8 cellular contexts compared by ENCODE assay signal in the genomic region with DNA sequence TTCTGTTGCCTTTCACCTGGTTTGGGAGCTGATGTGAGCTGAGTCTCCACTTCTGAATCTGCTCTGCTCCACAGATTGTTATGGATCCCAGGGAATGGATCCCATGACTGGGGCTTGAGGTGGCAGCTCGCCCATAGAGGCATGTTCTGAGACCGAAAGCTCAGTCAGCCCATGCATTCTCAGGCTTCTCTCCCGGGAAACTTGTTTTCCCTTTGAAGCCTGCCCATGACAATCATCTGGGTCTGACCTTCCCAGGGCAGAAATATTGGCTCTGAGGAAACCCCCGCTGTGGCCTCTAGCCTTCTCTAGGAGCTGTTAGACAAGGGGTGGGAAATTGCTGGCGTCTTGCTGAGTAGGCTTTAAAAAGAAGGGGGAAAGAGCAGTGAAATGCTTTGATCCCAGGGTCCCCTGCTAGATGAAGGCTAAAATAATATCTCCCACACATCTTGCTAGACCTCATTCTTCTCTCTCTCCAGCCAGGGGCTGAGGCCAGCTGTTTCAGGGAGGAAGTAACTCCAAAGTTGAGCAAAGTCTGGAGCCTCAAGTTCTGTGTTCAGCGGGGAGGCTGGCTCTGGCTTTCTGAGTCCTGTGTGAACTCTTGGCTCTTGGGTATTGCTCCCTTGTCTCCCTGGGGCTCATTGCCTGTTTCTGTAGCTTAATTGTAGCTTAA. TPM values are rescaled to one million over a fixed set of nuclear protein-coding genes. Genes with fewer than 3 reads are reported as not detected.
DNase-seq lines count a peak whose midpoint lies in the region; ATAC-seq and TF ChIP-seq lines count a peak whose summit lies in the region.

No MANE protein-coding gene starts in this region.

- H3K4me3 ChIP-seq in mesenchymal stem cell (ENCODE audit: insufficient read depth in 1 of 2, low read depth in 1 of 2, low read length in 2 of 2) (no peak overlapping the region), upper lobe of right lung (peak overlapping the region; percentile 69)

- peaks cover 12% of the 10 kb centered on the region for H3K36me3 Mint-ChIP-seq in activated T-cell treated with anti-CD3 and anti-CD28 coated beads, Interleukin-2, amount 50 U/mL, for 4 hours (ENCODE audit: insufficient read depth)
- no peaks in the 10 kb centered on the region for H3K36me3 Mint-ChIP-seq in brain

- WGBS in mesenchymal stem cell: 50% methylated on average over 5 of the region's 6 CpGs

- H3K4me3 Mint-ChIP-seq in activated T-cell treated with anti-CD3 and anti-CD28 coated beads, Interleukin-2, amount 50 U/mL, for 4 hours: peak overlapping the region; percentile 94
- peak overlapping the region in 2 of 5 experiments; percentile 39 to 52 for H3K4me3 Mint-ChIP-seq in brain

- peaks cover 16% of the 10 kb centered on the region for H3K4me1 ChIP-seq in mesenchymal stem cell (ENCODE audit: control insufficient read depth, insufficient read depth, low read depth, low read length)
- H3K4me1 ChIP-seq in upper lobe of right lung: peaks cover 63% of the 10 kb centered on the region

- peaks cover 43% of the 10 kb centered on the region for H3K4me1 Mint-ChIP-seq in activated T-cell treated with anti-CD3 and anti-CD28 coated beads, Interleukin-2, amount 50 U/mL, for 4 hours (ENCODE audit: low read depth)
- H3K4me1 Mint-ChIP-seq in brain: peaks cover 28% of the 10 kb centered on the region

- H2BK120ac ChIP-seq in mesenchymal stem cell (ENCODE audit: low read depth, low read length): peak overlapping the region; percentile 80

- no peak overlapping the region for H2AFZ ChIP-seq in mesenchymal stem cell (ENCODE audit: low read depth, low read length)

- peak overlapping the region; percentile 51 for H3K27ac ChIP-seq in mesenchymal stem cell (ENCODE audit: low read length, poor library complexity, severe bottlenecking)
- H3K27ac ChIP-seq in upper lobe of right lung: peak overlapping the region; percentile 94

- no peak overlapping the region for H3K14ac ChIP-seq in mesenchymal stem cell (ENCODE audit: low read length in 2 of 2)

- ATAC-seq in activated T-cell treated with anti-CD3 and anti-CD28 coated beads, Interleukin-2, amount 50 U/mL, for 4 hours: no peak
- peak; percentile 41 for ATAC-seq in upper lobe of right lung

- peak overlapping the region in 4 of 5 experiments; percentile 66 to 96 (median 86) for H3K27ac Mint-ChIP-seq in brain

- no peak for DNase-seq in activated T-cell treated with anti-CD3 and anti-CD28 coated beads, Interleukin-2, amount 50 U/mL, for 4 hours
- no peak for DNase-seq in activated T-cell treated with anti-CD3 and anti-CD28 coated beads for 4 hours
- DNase-seq in mesenchymal stem cell: peak; percentile 18
- no peak for DNase-seq in upper lobe of right lung
- DNase-seq in OCI-M2 (lab: John Stamatoyannopoulos, UW; ENCODE audit: unreplicated experiment): no peak
- DNase-seq in NCI-H2029 treated with DMSO at 0.1 percent for 48 hours (lab: John Stamatoyannopoulos, UW): no peak
- no peak for DNase-seq in EL

- H3K4me2 ChIP-seq in mesenchymal stem cell (ENCODE audit: low read length, poor library complexity, severe bottlenecking): peak overlapping the region; percentile 50

- no peak overlapping the region for H2BK15ac ChIP-seq in mesenchymal stem cell (ENCODE audit: low read depth, poor library complexity, severe bottlenecking)

- H3K27me3 ChIP-seq in mesenchymal stem cell (ENCODE audit: control insufficient read depth in 1 of 2, insufficient read depth in 1 of 2, low read length in 2 of 2): no peaks in the 10 kb centered on the region
- no peaks in the 10 kb centered on the region for H3K27me3 ChIP-seq in upper lobe of right lung

- H3K23ac ChIP-seq in mesenchymal stem cell (ENCODE audit: low read length in 2 of 2): peak overlapping the region in 1 of 2 experiments; percentile 25

- peak overlapping the region; percentile 67 for H4K8ac ChIP-seq in mesenchymal stem cell (ENCODE audit: low read length)

- peak overlapping the region; percentile 43 for H3K9ac ChIP-seq in mesenchymal stem cell (ENCODE audit: low read length)

- H3K9me3 ChIP-seq in mesenchymal stem cell (ENCODE audit: control insufficient read depth, low read length): no peaks in the 10 kb centered on the region
- H3K9me3 ChIP-seq in upper lobe of right lung: no peaks in the 10 kb centered on the region

- H3K27me3 Mint-ChIP-seq in activated T-cell treated with anti-CD3 and anti-CD28 coated beads, Interleukin-2, amount 50 U/mL, for 4 hours (ENCODE audit: low read depth): no peaks in the 10 kb centered on the region
- H3K27me3 Mint-ChIP-seq in brain: peaks cover 76% of the 10 kb centered on the region

- H3K9me3 Mint-ChIP-seq in activated T-cell treated with anti-CD3 and anti-CD28 coated beads, Interleukin-2, amount 50 U/mL, for 4 hours: no peaks in the 10 kb centered on the region
- H3K9me3 Mint-ChIP-seq in brain: no peaks in the 10 kb centered on the region

- no peak overlapping the region for H2BK5ac ChIP-seq in mesenchymal stem cell (ENCODE audit: low read depth, low read length, poor library complexity, severe bottlenecking)

- peaks cover 0 to 17% of the 10 kb centered on the region in 2 experiments for H3K36me3 ChIP-seq in mesenchymal stem cell (ENCODE audit: control insufficient read depth in 1 of 2, insufficient read depth in 2 of 2, low read depth in 1 of 2, low read length in 2 of 2)
- H3K36me3 ChIP-seq in upper lobe of right lung: peaks cover 27% of the 10 kb centered on the region

- peak overlapping the region in 1 of 2 experiments; percentile 57 for H3K18ac ChIP-seq in mesenchymal stem cell (ENCODE audit: low read depth in 1 of 2, low read length in 2 of 2)

- intact Hi-C loops in upper lobe of right lung (cut with DNase I): no loop called here

- peak overlapping the region in 1 of 2 experiments; percentile 15 for H2BK12ac ChIP-seq in mesenchymal stem cell (ENCODE audit: low read length in 2 of 2)

- peak overlapping the region in 1 of 2 experiments; percentile 9 for H3K4ac ChIP-seq in mesenchymal stem cell (ENCODE audit: low read depth in 1 of 2, low read length in 2 of 2)

- H3K79me1 ChIP-seq in mesenchymal stem cell (replicated peaks; ENCODE audit: low read length, poor library complexity, severe bottlenecking): peaks cover 6% of the 10 kb centered on the region

- no peak overlapping the region for H4K91ac ChIP-seq in mesenchymal stem cell (ENCODE audit: low read length)

- H2AK5ac ChIP-seq in mesenchymal stem cell (ENCODE audit: low read length, severe bottlenecking): peak overlapping the region; percentile 22

- no peak for TF ChIP-seq CTCF in brain (conservative IDR thresholded peaks at IDR 0.05)
- no peak for TF ChIP-seq CTCF in upper lobe of right lung (IDR thresholded peaks at IDR 0.05)

RNA-seq across cellular contexts. Expression of gene VAMP8, which starts 2.0 kb away (rescaled TPM):
- 10 to 100 TPM; 64.6 to 75.9 (median 71.2) TPM for total RNA-seq in activated T-cell treated with anti-CD3 and anti-CD28 coated beads, Interleukin-2, amount 50 U/mL, for 4 hours
- 14.1 TPM for polyA plus RNA-seq in brain (ENCODE audit: insufficient read depth, low read depth, low replicate concordance)
- polyA plus RNA-seq in mesenchymal stem cell (2013, experiment 1 of 2): 11.3 TPM
- 11.9 TPM for polyA plus RNA-seq in mesenchymal stem cell (2013, experiment 2 of 2)
- 235 TPM for total RNA-seq in upper lobe of right lung

RNA-seq across cellular contexts. Expression of gene VAMP5, which starts 4.8 kb away (rescaled TPM):
- total RNA-seq in activated T-cell treated with anti-CD3 and anti-CD28 coated beads, Interleukin-2, amount 50 U/mL, for 4 hours: 10 to 100 TPM in 1 of 3 donors, 1 to 10 TPM in 2; 7.3 to 12.1 (median 9.3) TPM
- polyA plus RNA-seq in brain (ENCODE audit: insufficient read depth, low read depth, low replicate concordance): 37.0 TPM
- 23.5 TPM for polyA plus RNA-seq in mesenchymal stem cell (2013, experiment 1 of 2)
- polyA plus RNA-seq in mesenchymal stem cell (2013, experiment 2 of 2): 25.7 TPM
- total RNA-seq in upper lobe of right lung: 84.8 TPM

RNA-seq across cellular contexts. Expression of gene RNF181, which starts 16.1 kb away (rescaled TPM):
- total RNA-seq in activated T-cell treated with anti-CD3 and anti-CD28 coated beads, Interleukin-2, amount 50 U/mL, for 4 hours: 100 to 1,000 TPM in 1 of 3 donors, 10 to 100 TPM in 2; 87.8 to 108 (median 94.0) TPM
- 145 TPM for polyA plus RNA-seq in brain (ENCODE audit: insufficient read depth, low read depth, low replicate concordance)
- 229 TPM for polyA plus RNA-seq in mesenchymal stem cell (2013, experiment 1 of 2)
- 235 TPM for polyA plus RNA-seq in mesenchymal stem cell (2013, experiment 2 of 2)
- total RNA-seq in upper lobe of right lung: 85.9 TPM

RNA-seq across cellular contexts. Expression of gene GGCX, which starts 18.1 kb away (rescaled TPM):
- total RNA-seq in activated T-cell treated with anti-CD3 and anti-CD28 coated beads, Interleukin-2, amount 50 U/mL, for 4 hours: 10 to 100 TPM; 20.8 to 24.0 (median 22.1) TPM
- polyA plus RNA-seq in brain (ENCODE audit: insufficient read depth, low read depth, low replicate concordance): 33.4 TPM
- polyA plus RNA-seq in mesenchymal stem cell (2013, experiment 1 of 2): 39.8 TPM
- polyA plus RNA-seq in mesenchymal stem cell (2013, experiment 2 of 2): 41.1 TPM
- 73.2 TPM for total RNA-seq in upper lobe of right lung

RNA-seq across cellular contexts. Expression of gene TMEM150A, which starts 23.1 kb away (rescaled TPM):
- total RNA-seq in activated T-cell treated with anti-CD3 and anti-CD28 coated beads, Interleukin-2, amount 50 U/mL, for 4 hours: 10 to 100 TPM in 2 of 3 donors, 1 to 10 TPM in 1; 9.7 to 11.9 (median 10.5) TPM
- polyA plus RNA-seq in brain (ENCODE audit: insufficient read depth, low read depth, low replicate concordance): 5.6 TPM
- 25.0 TPM for polyA plus RNA-seq in mesenchymal stem cell (2013, experiment 1 of 2)
- polyA plus RNA-seq in mesenchymal stem cell (2013, experiment 2 of 2): 23.9 TPM
- 31.5 TPM for total RNA-seq in upper lobe of right lung
